7 cellular contexts compared by ENCODE assay signal in genomic region chr14:63632932-63633514, GRCh38. TPM values are rescaled to one million over a fixed set of nuclear protein-coding genes. Genes with fewer than 3 reads are reported as not detected.
DNase-seq lines count a peak whose midpoint lies in the region; ATAC-seq and TF ChIP-seq lines count a peak whose summit lies in the region.

No MANE protein-coding gene starts in this region.

- no peaks in the 10 kb centered on the region for H3K4me1 ChIP-seq in H9 (ENCODE audit: insufficient read depth, low read length)
- H3K4me1 ChIP-seq in upper lobe of right lung, result peaks cover 5% of the 10 kb centered on the region

- H3K14ac ChIP-seq in H9 (ENCODE audit: insufficient read depth, low read length), result no peak overlapping the region

- no peak overlapping the region for H3K18ac ChIP-seq in H9 (ENCODE audit: insufficient read length, low read depth, low read length)

- H3K36me3 ChIP-seq in upper lobe of right lung, result no peaks in the 10 kb centered on the region

- H3T11ph ChIP-seq in H9 (ENCODE audit: low read length), result no peak overlapping the region

- H3K56ac ChIP-seq in H9 (ENCODE audit: insufficient read length, low read depth, low read length), result no peak overlapping the region

- no peak overlapping the region for H3K4ac ChIP-seq in H9 (ENCODE audit: low read depth, low read length)

- no peak overlapping the region for H4K5ac ChIP-seq in H9 (ENCODE audit: insufficient read length, low read depth, low read length)

- H3K79me2 ChIP-seq in H9 (ENCODE audit: insufficient read depth, low read length), result peaks cover 22% of the 10 kb centered on the region; the same call in 1 of the 2 replicates

- H3K23ac ChIP-seq in H9 (ENCODE audit: insufficient read length, low read depth, low read length), result no peak overlapping the region

- H3K27ac ChIP-seq in H9 (ENCODE audit: insufficient read length, low read depth, low read length), result no peak overlapping the region
- no peak overlapping the region for H3K27ac ChIP-seq in upper lobe of right lung
- H3K27ac ChIP-seq in caudate nucleus (ENCODE audit: low read depth, low read length), result no peak overlapping the region

- no peak overlapping the region for H2BK15ac ChIP-seq in H9 (ENCODE audit: low read depth, low read length)

- DNase-seq in EH (ENCODE audit: low read depth), result peak; percentile 46
- DNase-seq in H9, result no peak
- DNase-seq in RKO (ENCODE audit: low spot score), result peak; percentile 68
- peak; percentile 45 for DNase-seq in fibroblast of villous mesenchyme (ENCODE audit: low read depth)
- no peak for DNase-seq in upper lobe of right lung
- no peak for DNase-seq in caudate nucleus (lab: John Stamatoyannopoulos, UW)

- H4K91ac ChIP-seq in H9 (ENCODE audit: insufficient read length, low read depth, low read length), result no peak overlapping the region

- H3K4me2 ChIP-seq in H9 (ENCODE audit: insufficient read depth, insufficient read length, low read length), result no peak overlapping the region

- H2BK5ac ChIP-seq in H9 (ENCODE audit: insufficient read length, low read length), result no peak overlapping the region

- H3K23me2 ChIP-seq in H9 (ENCODE audit: insufficient read length, low read depth, low read length, poor library complexity, severe bottlenecking), result no peaks in the 10 kb centered on the region

- no peaks in the 10 kb centered on the region for H4K20me1 ChIP-seq in H9 (ENCODE audit: control insufficient read depth, insufficient read depth, insufficient read length)

- H3K27ac Mint-ChIP-seq in H9, result no peak overlapping the region

- peaks cover 4% of the 10 kb centered on the region in 2 experiments; a peak in 3 of 4 replicates for H3K4me1 Mint-ChIP-seq in H9

- no peak overlapping the region for H2AFZ ChIP-seq in H9 (ENCODE audit: low read length)

- no peak overlapping the region for H2AK5ac ChIP-seq in H9 (ENCODE audit: insufficient read length, low read length)

- H3K9ac ChIP-seq in H9 (ENCODE audit: extremely low read depth, insufficient read length, low read length), result no peak overlapping the region

- H2BK20ac ChIP-seq in H9 (ENCODE audit: low read depth, low read length, poor library complexity, severe bottlenecking), result no peak overlapping the region

- peaks cover 19 to 26% of the 10 kb centered on the region in 2 experiments for H3K9me3 Mint-ChIP-seq in H9

- no peak overlapping the region for H3K4me3 Mint-ChIP-seq in H9

- intact Hi-C loops in upper lobe of right lung (cut with DNase I), result no loop called here

- peaks cover 5% of the 10 kb centered on the region for H3K79me1 ChIP-seq in H9 (ENCODE audit: insufficient read depth, low read depth, low read length, poor library complexity, severe bottlenecking)

- H3K27me3 ChIP-seq in H9 (ENCODE audit: insufficient read depth, low read length) (no peaks in the 10 kb centered on the region), upper lobe of right lung (no peaks in the 10 kb centered on the region)

- H3K36me3 Mint-ChIP-seq in H9 (ENCODE audit: insufficient read depth in 1 of 3, low read depth in 3 of 3), result peaks cover 30 to 37% (median 34%) of the 10 kb centered on the region in 3 experiments

- peak; percentile 62 for TF ChIP-seq CTCF in H9 (conservative IDR thresholded peaks at IDR 0.05)
- peak; percentile 68 for TF ChIP-seq CTCF in fibroblast of villous mesenchyme (IDR thresholded peaks at IDR 0.05; ENCODE audit: insufficient read depth, low read depth, low read length)
- peak; percentile 59 for TF ChIP-seq CTCF in upper lobe of right lung (IDR thresholded peaks at IDR 0.05)

- no peak overlapping the region for H4K8ac ChIP-seq in H9 (replicated peaks; ENCODE audit: insufficient read length, low read depth, low read length)

- H2BK120ac ChIP-seq in H9 (ENCODE audit: low read depth, low read length, poor library complexity, severe bottlenecking), result no peak overlapping the region

- ATAC-seq in upper lobe of right lung (peak; percentile 57), HG03354 (IDR thresholded peaks at IDR 0.05; ENCODE audit: poor library complexity, severe bottlenecking, unreplicated experiment) (no peak)

- H3K9me3 ChIP-seq in H9 (ENCODE audit: control insufficient read depth, low read depth, low read length), result no peaks in the 10 kb centered on the region
- H3K9me3 ChIP-seq in upper lobe of right lung, result peaks cover 13% of the 10 kb centered on the region

- H3K4me3 ChIP-seq in fibroblast of villous mesenchyme (ENCODE audit: low read depth, low read length), result no peak overlapping the region
- no peak overlapping the region for H3K4me3 ChIP-seq in upper lobe of right lung

- H2BK12ac ChIP-seq in H9 (ENCODE audit: insufficient read length, low read depth, low read length), result no peak overlapping the region

- no peaks in the 10 kb centered on the region for H3K27me3 Mint-ChIP-seq in H9 (ENCODE audit: low read depth)

RNA-seq across cellular contexts. Expression of gene WDR89, which starts 8.6 kb away (rescaled TPM):
- 24.0 and 26.4 TPM in 2 replicates for total RNA-seq in H9 (2021)
- 6.8 and 13.0 TPM in 2 replicates for total RNA-seq in fibroblast of villous mesenchyme
- 12.4 TPM for total RNA-seq in upper lobe of right lung

Comparison
In these comparisons a context has a peak if more than half of its experiments do, and no peak if none do; other contexts are left out.
1. DNase-seq: peak in EH (single experiment), RKO (single experiment) and fibroblast of villous mesenchyme (single experiment); none in H9 (single experiment), upper lobe of right lung (single experiment) and caudate nucleus (0 of 61).
2. Peak in every context shown above with its lines, with median percentiles within 50 percentile points of each other: CTCF ChIP-seq.